In genomic region chr6:85394853-85395538, GRCh38 we compare ENCODE assay signal across 32 cellular contexts. TPM values are rescaled to one million over a fixed set of nuclear protein-coding genes. Genes with fewer than 3 reads are reported as not detected.
DNase-seq lines count a peak whose midpoint lies in the region; ATAC-seq and TF ChIP-seq lines count a peak whose summit lies in the region.
"Had no signal": no experiment of that assay in that cellular context is flagged by ENCODE, and none has a peak within 500 bp of the region (broad histone marks: within the 10 kb centered on the region; RNA-seq: fewer than 3 reads in every experiment).

No MANE protein-coding gene starts in this region.

- H3K4me3 ChIP-seq in lower lobe of right lung = no peak overlapping the region
- H3K4me3 ChIP-seq in upper lobe of right lung = no peak overlapping the region
- H3K4me3 ChIP-seq: BLaER1 treated with 17β-estradiol and CSF1 and Interleukin-3, amounts not matched to agents 10 nM and 100 nM; esophagus squamous epithelium; HAP-1; heart right ventricle; ovary; skin epidermis had no signal

- no peak overlapping the region for H3K27ac Mint-ChIP-seq in activated naive CD4-positive, alpha-beta T cell treated with anti-CD3 and anti-CD28 coated beads for 36 hours
- H3K27ac Mint-ChIP-seq: activated CD4-positive, alpha-beta T cell treated with anti-CD3 and anti-CD28 coated beads, Interleukin-2, amount 10 ng/mL, durations not matched to agents 7 days and 5 days; IgD-negative memory B cell; immature natural killer cell; naive thymus-derived CD4-positive, alpha-beta T cell; stimulated activated naive CD8-positive, alpha-beta T cell treated with anti-CD3 and anti-CD28 coated beads, Interleukin-15, Interleukin-2, amounts not matched to agents 100 ng/mL and 50 ng/mL, for 24 hours had no signal

- H3K36me3 ChIP-seq in lower lobe of right lung (no peaks in the 10 kb centered on the region), upper lobe of right lung (no peaks in the 10 kb centered on the region)
- H3K36me3 ChIP-seq: BLaER1 treated with 17β-estradiol and CSF1 and Interleukin-3, amounts not matched to agents 10 nM and 100 nM; esophagus squamous epithelium; HAP-1; heart right ventricle; ovary had no signal

- ATAC-seq in lower lobe of right lung (peak; percentile 86 to 89), upper lobe of right lung (peak; percentile 89), HG03432 (IDR thresholded peaks at IDR 0.05; ENCODE audit: unreplicated experiment) (no peak)
- ATAC-seq: naive thymus-derived CD4-positive, alpha-beta T cell had no signal

- no peaks in the 10 kb centered on the region for H3K4me1 Mint-ChIP-seq in activated naive CD4-positive, alpha-beta T cell treated with anti-CD3 and anti-CD28 coated beads for 36 hours (ENCODE audit: low read depth)
- H3K4me1 Mint-ChIP-seq: activated CD4-positive, alpha-beta T cell treated with anti-CD3 and anti-CD28 coated beads, Interleukin-2, amount 10 ng/mL, durations not matched to agents 7 days and 5 days; IgD-negative memory B cell; immature natural killer cell had no signal

- no peaks in the 10 kb centered on the region for H3K27me3 ChIP-seq in lower lobe of right lung (ENCODE audit: low read depth)
- H3K27me3 ChIP-seq in upper lobe of right lung = no peaks in the 10 kb centered on the region
- H3K27me3 ChIP-seq: BLaER1 treated with 17β-estradiol and CSF1 and Interleukin-3, amounts not matched to agents 10 nM and 100 nM; esophagus squamous epithelium; heart right ventricle; ovary had no signal

- peaks cover 2% of the 10 kb centered on the region for H3K9me3 Mint-ChIP-seq in activated naive CD4-positive, alpha-beta T cell treated with anti-CD3 and anti-CD28 coated beads for 36 hours
- H3K9me3 Mint-ChIP-seq: immature natural killer cell; stimulated activated naive CD8-positive, alpha-beta T cell treated with anti-CD3 and anti-CD28 coated beads, Interleukin-15, Interleukin-2, amounts not matched to agents 100 ng/mL and 50 ng/mL, for 24 hours had no signal

- no peak overlapping the region for H3K4me3 Mint-ChIP-seq in activated naive CD4-positive, alpha-beta T cell treated with anti-CD3 and anti-CD28 coated beads for 36 hours
- H3K4me3 Mint-ChIP-seq: activated CD4-positive, alpha-beta T cell treated with anti-CD3 and anti-CD28 coated beads, Interleukin-2, amount 10 ng/mL, durations not matched to agents 7 days and 5 days; IgD-negative memory B cell; immature natural killer cell; naive thymus-derived CD4-positive, alpha-beta T cell; stimulated activated naive CD8-positive, alpha-beta T cell treated with anti-CD3 and anti-CD28 coated beads, Interleukin-15, Interleukin-2, amounts not matched to agents 100 ng/mL and 50 ng/mL, for 24 hours had no signal

- no peaks in the 10 kb centered on the region for H3K9me3 ChIP-seq in lower lobe of right lung
- H3K9me3 ChIP-seq in upper lobe of right lung = no peaks in the 10 kb centered on the region
- H3K9me3 ChIP-seq: esophagus squamous epithelium, HAP-1, ovary had no signal

- H3K36me3 Mint-ChIP-seq in activated naive CD4-positive, alpha-beta T cell treated with anti-CD3 and anti-CD28 coated beads for 36 hours (ENCODE audit: low read depth) = no peaks in the 10 kb centered on the region
- H3K36me3 Mint-ChIP-seq: immature natural killer cell had no signal

- TF ChIP-seq CTCF in lower lobe of right lung (IDR thresholded peaks at IDR 0.05) (no peak), upper lobe of right lung (IDR thresholded peaks at IDR 0.05) (no peak)

- CTCF ChIA-PET in activated naive CD4-positive, alpha-beta T cell treated with anti-CD3 and anti-CD28 coated beads for 36 hours (lab: Charles Lee) = no interaction called here

- H3K4me1 ChIP-seq in lower lobe of right lung = peaks cover 11% of the 10 kb centered on the region
- H3K4me1 ChIP-seq in upper lobe of right lung = no peaks in the 10 kb centered on the region
- H3K4me1 ChIP-seq: BLaER1 treated with 17β-estradiol and CSF1 and Interleukin-3, amounts not matched to agents 10 nM and 100 nM; esophagus squamous epithelium; HAP-1 had no signal

- H3K27me3 Mint-ChIP-seq in activated naive CD4-positive, alpha-beta T cell treated with anti-CD3 and anti-CD28 coated beads for 36 hours (ENCODE audit: low read depth) = peaks cover 2% of the 10 kb centered on the region
- H3K27me3 Mint-ChIP-seq: activated CD4-positive, alpha-beta T cell treated with anti-CD3 and anti-CD28 coated beads, Interleukin-2, amount 10 ng/mL, durations not matched to agents 7 days and 5 days; IgD-negative memory B cell; stimulated activated naive CD8-positive, alpha-beta T cell treated with anti-CD3 and anti-CD28 coated beads, Interleukin-15, Interleukin-2, amounts not matched to agents 100 ng/mL and 50 ng/mL, for 24 hours had no signal

- peak overlapping the region; percentile 0 for H3K27ac ChIP-seq in lower lobe of right lung
- no peak overlapping the region for H3K27ac ChIP-seq in upper lobe of right lung
- H3K27ac ChIP-seq: BLaER1 treated with 17β-estradiol and CSF1 and Interleukin-3, amounts not matched to agents 10 nM and 100 nM; esophagus squamous epithelium; HL-60; ovary; RWPE1 had no signal

- peak; percentile 38 for DNase-seq in NCI-H1105 treated with DMSO at 0.1 percent for 48 hours (lab: John Stamatoyannopoulos, UW)
- no peak for DNase-seq in NCI-H1105 (lab: John Stamatoyannopoulos, UW)
- peak; percentile 66 for DNase-seq in dermis blood vessel endothelial cell
- DNase-seq in lower lobe of right lung = no peak
- no peak for DNase-seq in upper lobe of right lung
- DNase-seq in activated naive CD4-positive, alpha-beta T cell treated with anti-CD3 and anti-CD28 coated beads for 36 hours = no peak
- no peak for DNase-seq in LoVo (ENCODE audit: low spot score)
- DNase-seq: 8988T; activated CD4-positive, alpha-beta T cell treated with anti-CD3 and anti-CD28 coated beads, Interleukin-2, amount 10 ng/mL, durations not matched to agents 7 days and 5 days; activated CD8-positive, alpha-beta memory T cell treated with anti-CD3 and anti-CD28 coated beads, Interleukin-2, amount 50 U/mL, for 48 hours; activated gamma-delta T cell; Calu3; effector CD8-positive, alpha-beta T cell; esophagus squamous epithelium; immature natural killer cell; MV-4-11; naive thymus-derived CD4-positive, alpha-beta T cell; NCI-H2029; NCI-H526; stimulated activated CD4-positive, alpha-beta T cell treated with anti-CD3 and anti-CD28 coated beads, Interleukin-2, amount 100 ng/mL, for 48 hours; SW 1271; trophoblast cell had no signal

- intact Hi-C loops in lower lobe of right lung (cut with DNase I) (no loop called here), upper lobe of right lung (cut with DNase I) (no loop called here)
- intact Hi-C loops in activated naive CD4-positive, alpha-beta T cell treated with anti-CD3 and anti-CD28 coated beads for 36 hours (cut with micrococcal nuclease) = no loop called here

RNA-seq across cellular contexts. Expression of gene NT5E, which starts 54.9 kb away (rescaled TPM):
- total RNA-seq in dermis blood vessel endothelial cell (96.7 and 157 TPM in 2 replicates), lower lobe of right lung (18.0 TPM), upper lobe of right lung (15.3 TPM)
- total RNA-seq in activated naive CD4-positive, alpha-beta T cell treated with anti-CD3 and anti-CD28 coated beads for 36 hours = 1 to 10 TPM in 1 of 2 experiments, under 1 TPM in 1; 0.55 to 1.4 TPM

Comparison
In these comparisons a context has a peak if more than half of its experiments do, and no peak if none do; other contexts are left out.
1. DNase-seq: peak in NCI-H1105 treated with DMSO at 0.1 percent for 48 hours (single experiment) and dermis blood vessel endothelial cell (single experiment); none in NCI-H1105 (single experiment), lower lobe of right lung (single experiment), upper lobe of right lung (single experiment), activated naive CD4-positive, alpha-beta T cell treated with anti-CD3 and anti-CD28 coated beads for 36 hours (single experiment) and LoVo (single experiment).